In genomic region chr17:50618941-50619340, GRCh38 we compare ENCODE assay signal across 16 cellular contexts. TPM values are rescaled to one million over a fixed set of nuclear protein-coding genes. Genes with fewer than 3 reads are reported as not detected.
A peak's percentile ranks its signal among the peaks of the same experiment; 100 is the strongest.
DNase-seq lines count a peak whose midpoint lies in the region; ATAC-seq, FAIRE-seq and TF ChIP-seq lines count a peak whose summit lies in the region.
"Had no signal": no experiment of that assay in that cellular context is flagged by ENCODE, and none has a peak within 500 bp of the region (broad histone marks: within the 10 kb centered on the region; RNA-seq: fewer than 3 reads in every experiment).

No MANE protein-coding gene starts in this region.

- no peak overlapping the region for H3K18ac ChIP-seq in H1 (ENCODE audit: extremely low read depth, low read length)

- TF ChIP-seq RAD21 in H1 (IDR thresholded peaks at IDR 0.05 in 1 of 2, conservative IDR thresholded peaks at IDR 0.05 in 1 of 2; ENCODE audit: low read depth in 2 of 2, low read length in 2 of 2), result no peak

- H2AK5ac ChIP-seq in H1 (ENCODE audit: low read depth, low read length), result no peak overlapping the region

- peaks cover 0 to 23% (median 11%) of the 10 kb centered on the region in 4 experiments; a peak in 6 of 7 replicates for H3K4me1 ChIP-seq in H1 (replicated peaks in 1 of 4; ENCODE audit: control insufficient read depth in 3 of 4, insufficient read depth in 4 of 4, low read length in 3 of 4)

- no peak overlapping the region for H4K8ac ChIP-seq in H1 (ENCODE audit: extremely low read depth, insufficient read depth, low read length)

- H3K27me3 Mint-ChIP-seq in activated T-cell treated with anti-CD3 and anti-CD28 coated beads, Interleukin-2, amount 50 U/mL, for 4 hours (ENCODE audit: low read depth), result peaks cover 16% of the 10 kb centered on the region

- H3K4me1 Mint-ChIP-seq in activated T-cell treated with anti-CD3 and anti-CD28 coated beads, Interleukin-2, amount 50 U/mL, for 4 hours (ENCODE audit: low read depth), result peaks cover 5% of the 10 kb centered on the region

- no peak overlapping the region for H4K91ac ChIP-seq in H1 (replicated peaks; ENCODE audit: insufficient read length, low read length)

- no peaks in the 10 kb centered on the region for H3K36me3 Mint-ChIP-seq in activated T-cell treated with anti-CD3 and anti-CD28 coated beads, Interleukin-2, amount 50 U/mL, for 4 hours (ENCODE audit: insufficient read depth)
- H3K36me3 Mint-ChIP-seq: activated CD8-positive, alpha-beta memory T cell treated with anti-CD3 and anti-CD28 coated beads, Interleukin-2, amount 10 ng/mL, durations not matched to agents 7 days and 5 days had no signal

- WGBS in H1 (ENCODE audit: extremely low coverage in 1 of 2, insufficient coverage in 1 of 2, insufficient read length in 1 of 2, insufficient replicate concordance in 2 of 2, low coverage in 1 of 2, low lambda C conversion rate in 2 of 2, missing lambda C conversion rate in 1 of 2), 2 experiments, result 78% methylated on average over 7 of the region's 11 CpGs; no CpG with 5 or more reads in 1 of the 2 experiments

- no peak overlapping the region for H2BK120ac ChIP-seq in H1 (replicated peaks; ENCODE audit: low read depth, low read length)

- no peak overlapping the region for H2AFZ ChIP-seq in H1 (ENCODE audit: low read length)
- H2AFZ ChIP-seq: PC-9 had no signal

- peak; percentile 80 for DNase-seq in H54 (ENCODE audit: insufficient read length, low spot score)
- DNase-seq in NOMO-1 treated with dmso at 0.1 percent for 144 hours (lab: John Stamatoyannopoulos, UW; ENCODE audit: unreplicated experiment), result peak; percentile 52
- DNase-seq in H1 (ENCODE audit: low read depth in 1 of 2, low spot score in 2 of 2), result no peak
- DNase-seq in omental fat pad (ENCODE audit: low spot score), result no peak
- no peak for DNase-seq in sciatic nerve (ENCODE audit: low spot score)
- no peak for DNase-seq in mesenteric fat pad (ENCODE audit: low spot score)
- no peak for DNase-seq in activated T-cell treated with anti-CD3 and anti-CD28 coated beads, Interleukin-2, amount 50 U/mL, for 4 hours
- DNase-seq: activated CD8-positive, alpha-beta memory T cell treated with anti-CD3 and anti-CD28 coated beads, Interleukin-2, amount 10 ng/mL, durations not matched to agents 7 days and 5 days; activated gamma-delta T cell treated with Interleukin-2 at 50 U/mL for 16 hours; cortex of kidney; esophagus squamous epithelium; GDM1; kidney; NCI-H1417 treated with DMSO at 0.1 percent for 48 hours; NCI-H446; PC-9 had no signal

- H3K79me2 ChIP-seq in H1 (ENCODE audit: control insufficient read depth in 1 of 2, insufficient read depth in 2 of 2, low read length in 2 of 2), result no peaks in the 10 kb centered on the region

- H3K23me2 ChIP-seq in H1 (ENCODE audit: low read depth, low read length), result no peaks in the 10 kb centered on the region

- peaks cover 0 to 2% (median 0%) of the 10 kb centered on the region in 4 experiments; a peak in 2 of 7 replicates for H3K27me3 ChIP-seq in H1 (replicated peaks in 1 of 4; ENCODE audit: control insufficient read depth in 3 of 4, extremely low read depth in 1 of 4, insufficient read depth in 3 of 4, low read length in 3 of 4)

- no peak overlapping the region for H2BK15ac ChIP-seq in H1 (ENCODE audit: low read length)

- no peak overlapping the region for H3K23ac ChIP-seq in H1 (ENCODE audit: insufficient read length)

- POLR2A ChIA-PET in H1 (lab: Charles Lee; ENCODE audit: partially characterized antibody), result interaction anchor here (1.2 kb wide), 1 partner anchor 57 kb away, joined by 3 read pairs; no protein-coding TSS in a partner anchor

- H4K20me1 ChIP-seq in H1 (replicated peaks in 1 of 2; ENCODE audit: control insufficient read depth in 1 of 2, insufficient read depth in 2 of 2, low read length in 2 of 2), result no peaks in the 10 kb centered on the region

- no peaks in the 10 kb centered on the region for H3K9me3 ChIP-seq in H1 (ENCODE audit: insufficient read depth in 2 of 2, low read depth in 1 of 2, low read length in 1 of 2)
- H3K9me3 ChIP-seq: esophagus squamous epithelium had no signal

- no peak overlapping the region for H2BK20ac ChIP-seq in H1 (ENCODE audit: low read length)

- no peak overlapping the region for H2BK12ac ChIP-seq in H1 (ENCODE audit: low read depth, low read length)

- CTCF ChIA-PET in H1 (lab: Charles Lee; ENCODE audit: partially characterized antibody), result interaction anchor here (0.7 to 19.7 kb wide), 14 partner anchors 9 to 137 kb away, joined by 3 to 404 read pairs (median 7); partner anchors contain the start of genes ABCC3, CACNA1G, EPN3 and SPATA20

- H3K36me3 ChIP-seq in H1 (ENCODE audit: control insufficient read depth in 2 of 4, insufficient read depth in 4 of 4, low read length in 3 of 4), result no peaks in the 10 kb centered on the region
- H3K36me3 ChIP-seq: esophagus squamous epithelium had no signal

- TF ChIP-seq CTCF in H1 (IDR thresholded peaks at IDR 0.05; ENCODE audit: control extremely low read depth in 1 of 3, insufficient read depth in 1 of 3, low read depth in 1 of 3, low read length in 3 of 3), result no peak
- no peak for TF ChIP-seq CTCF in omental fat pad (IDR thresholded peaks at IDR 0.05)

- H3K4ac ChIP-seq in H1 (replicated peaks; ENCODE audit: insufficient read length, low read depth, low read length), result no peak overlapping the region

- no peak overlapping the region for H3K4me3 Mint-ChIP-seq in activated T-cell treated with anti-CD3 and anti-CD28 coated beads, Interleukin-2, amount 50 U/mL, for 4 hours
- H3K4me3 Mint-ChIP-seq: activated CD8-positive, alpha-beta memory T cell treated with anti-CD3 and anti-CD28 coated beads, Interleukin-2, amount 10 ng/mL, durations not matched to agents 7 days and 5 days had no signal

- no peaks in the 10 kb centered on the region for H3K79me1 ChIP-seq in H1 (ENCODE audit: low read depth, low read length)

- FAIRE-seq in H54 (lab: Jason Lieb, UNC) (no peak), H1 (lab: Jason Lieb, UNC) (no peak)
- FAIRE-seq: kidney had no signal

- H3K9me3 Mint-ChIP-seq in activated T-cell treated with anti-CD3 and anti-CD28 coated beads, Interleukin-2, amount 50 U/mL, for 4 hours, result no peaks in the 10 kb centered on the region

- no peak overlapping the region for H3K56ac ChIP-seq in H1 (replicated peaks; ENCODE audit: insufficient read length, low read depth, low read length)

- no peak overlapping the region for H3K4me3 ChIP-seq in H1 (ENCODE audit: extremely low read depth in 1 of 4, insufficient read depth in 2 of 4, low read depth in 3 of 4, low read length in 4 of 4)
- H3K4me3 ChIP-seq: esophagus squamous epithelium, PC-9 had no signal

- TF ChIP-seq POLR2A in H54 (IDR thresholded peaks at IDR 0.05; ENCODE audit: low read depth, low read length) (no peak), H1 (IDR thresholded peaks at IDR 0.05; ENCODE audit: control extremely low read depth in 1 of 2, low read depth in 2 of 2, low read length in 2 of 2) (no peak)

- H3K4me2 ChIP-seq in H1 (ENCODE audit: insufficient read depth in 1 of 2, low read depth in 2 of 2, low read length in 2 of 2), result no peak overlapping the region
- H3K4me2 ChIP-seq: PC-9 had no signal

- no peak overlapping the region for H3K9ac ChIP-seq in H1 (replicated peaks in 1 of 4; ENCODE audit: extremely low read depth in 1 of 4, low read depth in 3 of 4, low read length in 3 of 4)

- H3K27ac ChIP-seq in H1 (ENCODE audit: low read depth, low read length), result no peak overlapping the region
- H3K27ac ChIP-seq: esophagus squamous epithelium, PC-9 had no signal

- no peak overlapping the region for H3K14ac ChIP-seq in H1 (ENCODE audit: insufficient read length)

- no peak for TF ChIP-seq EP300 in H1 (IDR thresholded peaks at IDR 0.05; ENCODE audit: borderline replicate concordance in 1 of 2, low read depth in 2 of 2, low read length in 2 of 2)

- no peak overlapping the region for H4K5ac ChIP-seq in H1 (ENCODE audit: insufficient read length, low read depth, low read length)

- intact Hi-C loops in sciatic nerve (cut with DNase I), result loop anchor here (10.0 kb wide), 1 partner anchor 134 kb away; no protein-coding TSS in a partner anchor

- peak; percentile 28 for ATAC-seq in omental fat pad (ENCODE audit: low FRiP score)
- no peak for ATAC-seq in sciatic nerve
- ATAC-seq in activated T-cell treated with anti-CD3 and anti-CD28 coated beads, Interleukin-2, amount 50 U/mL, for 4 hours, result no peak
- ATAC-seq: activated CD8-positive, alpha-beta memory T cell treated with anti-CD3 and anti-CD28 coated beads, Interleukin-2, amount 10 ng/mL, durations not matched to agents 7 days and 5 days had no signal

- 0 out of 2 replicates have a peak overlapping the region, but pooled peaks have one; percentile 66 for H2BK5ac ChIP-seq in H1 (ENCODE audit: low read depth, low read length)

TF ChIP-seq in H1, 55 proteins besides CTCF, POLR2A, EP300 and RAD21 (continues in another document):
- no peak for TF ChIP-seq ZNF274 (IDR thresholded peaks at IDR 0.05; ENCODE audit: borderline replicate concordance, extremely low read depth, low read length)
- no peak for TF ChIP-seq SIRT6 (IDR thresholded peaks at IDR 0.05; ENCODE audit: low read length)

RNA-seq across cellular contexts. Expression of gene ABCC3, which starts 15.7 kb away (rescaled TPM):
- total RNA-seq in H1 (2021; fragmentation: NEBNext Ultra II Directional; extraction: Animal tissue kit (Norgen Biotek cat#: 25700)), result 0.37 and 0.71 TPM in 2 replicates
- polyA plus RNA-seq in H1 (2011; rRNA removed), result 0.22 and 0.35 TPM in 2 replicates
- polyA plus RNA-seq in H1 (2011; cell fraction: cytosol; rRNA removed), result 0.40 TPM
- 2.4 TPM for polyA plus RNA-seq in H1 (2011; cell fraction: nucleus; rRNA removed)
- polyA plus RNA-seq in H1 (2012, experiment 1 of 2), result 0.54 to 0.84 TPM (median 0.60 TPM) in 4 replicates
- polyA plus RNA-seq in H1 (2012, experiment 2 of 2), result 0.17 TPM
- polyA plus RNA-seq in H1 (2013, experiment 1 of 2), result 0.20 TPM
- polyA plus RNA-seq in H1 (2013, experiment 2 of 2), result 0.37 TPM
- polyA minus RNA-seq in H1 (2011; rRNA and poly(A)+ RNA removed), result 0.35 and 1.1 TPM in 2 replicates
- 1.5 TPM for polyA minus RNA-seq in H1 (2011; cell fraction: cytosol; rRNA and poly(A)+ RNA removed)
- 0.40 TPM for polyA minus RNA-seq in H1 (2011; cell fraction: nucleus; rRNA and poly(A)+ RNA removed)
- total RNA-seq in omental fat pad, result 10 to 100 TPM in 2 of 4 donors, 1 to 10 TPM in 2; 2.8 to 19.9 (median 11.1) TPM
- total RNA-seq in sciatic nerve, result 5.4 TPM
- 52.8 TPM for total RNA-seq in mesenteric fat pad
- total RNA-seq in activated T-cell treated with anti-CD3 and anti-CD28 coated beads, Interleukin-2, amount 50 U/mL, for 4 hours, result under 1 TPM; 0.26 to 0.63 (median 0.49) TPM
- total RNA-seq: activated CD8-positive, alpha-beta memory T cell treated with anti-CD3 and anti-CD28 coated beads, Interleukin-2, amount 10 ng/mL, durations not matched to agents 7 days and 5 days had no signal

RNA-seq across cellular contexts. Expression of gene CACNA1G, which starts 58.4 kb away (rescaled TPM):
- 4.8 and 4.9 TPM in 2 replicates for total RNA-seq in H1 (2021; fragmentation: NEBNext Ultra II Directional; extraction: Animal tissue kit (Norgen Biotek cat#: 25700))
- polyA plus RNA-seq in H1 (2011; rRNA removed), result 2.9 and 4.8 TPM in 2 replicates
- polyA plus RNA-seq in H1 (2011; cell fraction: cytosol; rRNA removed), result 3.4 TPM
- polyA plus RNA-seq in H1 (2011; cell fraction: nucleus; rRNA removed), result 10.8 TPM
- polyA plus RNA-seq in H1 (2012, experiment 1 of 2), result 4.0 to 4.7 TPM (median 4.5 TPM) in 4 replicates
- polyA plus RNA-seq in H1 (2012, experiment 2 of 2), result 4.1 TPM
- 2.5 TPM for polyA plus RNA-seq in H1 (2013, experiment 1 of 2)
- 2.6 TPM for polyA plus RNA-seq in H1 (2013, experiment 2 of 2)
- polyA minus RNA-seq in H1 (2011; rRNA and poly(A)+ RNA removed), result 5.9 and 6.1 TPM in 2 replicates
- 3.8 TPM for polyA minus RNA-seq in H1 (2011; cell fraction: cytosol; rRNA and poly(A)+ RNA removed)
- polyA minus RNA-seq in H1 (2011; cell fraction: nucleus; rRNA and poly(A)+ RNA removed), result 7.7 TPM
- total RNA-seq in omental fat pad (1 to 10 TPM in 2 of 4 donors, under 1 TPM in 2; 0.32 to 3.8 (median 1.2) TPM), sciatic nerve (0.36 TPM), mesenteric fat pad (0.58 TPM)
- under 1 TPM in 1 of 3 donors, not detected in 2; 0.03 TPM for total RNA-seq in activated T-cell treated with anti-CD3 and anti-CD28 coated beads, Interleukin-2, amount 50 U/mL, for 4 hours
- total RNA-seq: activated CD8-positive, alpha-beta memory T cell treated with anti-CD3 and anti-CD28 coated beads, Interleukin-2, amount 10 ng/mL, durations not matched to agents 7 days and 5 days had no signal

Comparison
In these comparisons a context has a peak if more than half of its experiments do, and no peak if none do; other contexts are left out.
1. DNase-seq: peak in H54 (single experiment) and NOMO-1 treated with dmso at 0.1 percent for 144 hours (single experiment); none in H1 (0 of 2), omental fat pad (single experiment), sciatic nerve (single experiment), mesenteric fat pad (single experiment) and activated T-cell treated with anti-CD3 and anti-CD28 coated beads, Interleukin-2, amount 50 U/mL, for 4 hours (single experiment).